ENCODE assay signal across 1 cellular context in the genomic region with DNA sequence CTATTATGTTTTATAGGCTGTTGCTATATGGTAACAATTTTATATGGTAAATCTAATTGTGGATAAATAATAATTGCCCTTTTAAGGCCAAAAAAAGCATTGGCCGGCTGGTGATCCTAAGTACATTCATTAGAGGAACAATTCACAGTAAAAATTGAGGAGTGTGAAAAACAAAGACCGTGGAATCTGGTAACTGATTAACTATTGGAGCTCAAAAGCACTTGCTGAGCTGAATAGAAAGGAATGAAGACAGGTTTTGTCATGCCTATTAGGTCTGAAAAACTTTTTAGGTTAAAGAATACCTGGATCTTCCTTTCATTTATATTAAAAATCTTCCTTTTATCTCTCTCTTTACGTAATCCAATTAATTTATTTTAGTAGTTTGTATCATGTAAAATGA.
TF ChIP-seq lines count a peak whose summit lies in the region.

No MANE protein-coding gene starts in this region.

TF ChIP-seq in HCT116, 20 proteins besides CTCF, POLR2A, EP300 and RAD21 (continued from another document):
- TF ChIP-seq, protein P1, sequence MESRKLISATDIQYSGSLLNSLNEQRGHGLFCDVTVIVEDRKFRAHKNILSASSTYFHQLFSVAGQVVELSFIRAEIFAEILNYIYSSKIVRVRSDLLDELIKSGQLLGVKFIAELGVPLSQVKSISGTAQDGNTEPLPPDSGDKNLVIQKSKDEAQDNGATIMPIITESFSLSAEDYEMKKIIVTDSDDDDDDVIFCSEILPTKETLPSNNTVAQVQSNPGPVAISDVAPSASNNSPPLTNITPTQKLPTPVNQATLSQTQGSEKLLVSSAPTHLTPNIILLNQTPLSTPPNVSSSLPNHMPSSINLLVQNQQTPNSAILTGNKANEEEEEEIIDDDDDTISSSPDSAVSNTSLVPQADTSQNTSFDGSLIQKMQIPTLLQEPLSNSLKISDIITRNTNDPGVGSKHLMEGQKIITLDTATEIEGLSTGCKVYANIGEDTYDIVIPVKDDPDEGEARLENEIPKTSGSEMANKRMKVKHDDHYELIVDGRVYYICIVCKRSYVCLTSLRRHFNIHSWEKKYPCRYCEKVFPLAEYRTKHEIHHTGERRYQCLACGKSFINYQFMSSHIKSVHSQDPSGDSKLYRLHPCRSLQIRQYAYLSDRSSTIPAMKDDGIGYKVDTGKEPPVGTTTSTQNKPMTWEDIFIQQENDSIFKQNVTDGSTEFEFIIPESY (IDR thresholded peaks at IDR 0.05; ENCODE audit: extremely low read depth, insufficient replicate concordance, low read length) = no peak
- TF ChIP-seq CBX3 (IDR thresholded peaks at IDR 0.05; ENCODE audit: low read depth) (no peak), ZFX (IDR thresholded peaks at IDR 0.05) (no peak), SRF (IDR thresholded peaks at IDR 0.05; ENCODE audit: low read depth) (no peak), TCF7L2 (IDR thresholded peaks at IDR 0.05; ENCODE audit: borderline replicate concordance, extremely low read depth, insufficient read depth, insufficient read length) (no peak), CEBPB (IDR thresholded peaks at IDR 0.05; ENCODE audit: low read depth) (no peak), JUND (IDR thresholded peaks at IDR 0.05) (no peak), ZNF274 (IDR thresholded peaks at IDR 0.05; ENCODE audit: low read depth, low read length) (no peak), SIN3A (IDR thresholded peaks at IDR 0.05; ENCODE audit: low read depth) (no peak), EZH2 (IDR thresholded peaks at IDR 0.05) (no peak)
- TF ChIP-seq, protein P2, sequence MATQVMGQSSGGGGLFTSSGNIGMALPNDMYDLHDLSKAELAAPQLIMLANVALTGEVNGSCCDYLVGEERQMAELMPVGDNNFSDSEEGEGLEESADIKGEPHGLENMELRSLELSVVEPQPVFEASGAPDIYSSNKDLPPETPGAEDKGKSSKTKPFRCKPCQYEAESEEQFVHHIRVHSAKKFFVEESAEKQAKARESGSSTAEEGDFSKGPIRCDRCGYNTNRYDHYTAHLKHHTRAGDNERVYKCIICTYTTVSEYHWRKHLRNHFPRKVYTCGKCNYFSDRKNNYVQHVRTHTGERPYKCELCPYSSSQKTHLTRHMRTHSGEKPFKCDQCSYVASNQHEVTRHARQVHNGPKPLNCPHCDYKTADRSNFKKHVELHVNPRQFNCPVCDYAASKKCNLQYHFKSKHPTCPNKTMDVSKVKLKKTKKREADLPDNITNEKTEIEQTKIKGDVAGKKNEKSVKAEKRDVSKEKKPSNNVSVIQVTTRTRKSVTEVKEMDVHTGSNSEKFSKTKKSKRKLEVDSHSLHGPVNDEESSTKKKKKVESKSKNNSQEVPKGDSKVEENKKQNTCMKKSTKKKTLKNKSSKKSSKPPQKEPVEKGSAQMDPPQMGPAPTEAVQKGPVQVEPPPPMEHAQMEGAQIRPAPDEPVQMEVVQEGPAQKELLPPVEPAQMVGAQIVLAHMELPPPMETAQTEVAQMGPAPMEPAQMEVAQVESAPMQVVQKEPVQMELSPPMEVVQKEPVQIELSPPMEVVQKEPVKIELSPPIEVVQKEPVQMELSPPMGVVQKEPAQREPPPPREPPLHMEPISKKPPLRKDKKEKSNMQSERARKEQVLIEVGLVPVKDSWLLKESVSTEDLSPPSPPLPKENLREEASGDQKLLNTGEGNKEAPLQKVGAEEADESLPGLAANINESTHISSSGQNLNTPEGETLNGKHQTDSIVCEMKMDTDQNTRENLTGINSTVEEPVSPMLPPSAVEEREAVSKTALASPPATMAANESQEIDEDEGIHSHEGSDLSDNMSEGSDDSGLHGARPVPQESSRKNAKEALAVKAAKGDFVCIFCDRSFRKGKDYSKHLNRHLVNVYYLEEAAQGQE (IDR thresholded peaks at IDR 0.05; ENCODE audit: low read depth) = no peak
